ENCODE assay signal across 1 cellular context in genomic region chrX:136909119-136909705, GRCh38.
TF ChIP-seq lines count a peak whose summit lies in the region.

No MANE protein-coding gene starts in this region.

TF ChIP-seq in K562, 482 proteins besides CTCF, POLR2A, EP300 and RAD21 (continued from another document):
- TF ChIP-seq MGA (IDR thresholded peaks at IDR 0.05), result peak; percentile 67
- TF ChIP-seq SNRNP70 (optimal IDR thresholded peaks at IDR 0.05; ENCODE audit: low read depth, low read length), result no peak
- no peak for TF ChIP-seq ELF1 (tag; IDR thresholded peaks at IDR 0.05)
- no peak for TF ChIP-seq CBX2 (IDR thresholded peaks at IDR 0.05; ENCODE audit: insufficient read depth, low read length, poor library complexity, severe bottlenecking)
- peak; percentile 77 for TF ChIP-seq HMBOX1 (IDR thresholded peaks at IDR 0.05)
- no peak for TF ChIP-seq IFI16 (CRISPR knock-in tag; IDR thresholded peaks at IDR 0.05)
- TF ChIP-seq ZZZ3 (IDR thresholded peaks at IDR 0.05), result no peak
- no peak for TF ChIP-seq ZNF146 (CRISPR knock-in tag; IDR thresholded peaks at IDR 0.05; ENCODE audit: unreplicated experiment)
- TF ChIP-seq ZNF217 (CRISPR knock-in tag; IDR thresholded peaks at IDR 0.05), result no peak
- peak in 1 of 2 experiments; percentile 78; a peak in 2 of 4 replicates for TF ChIP-seq MAZ (CRISPR knock-in tag; conservative IDR thresholded peaks at IDR 0.05 in 1 of 2, IDR thresholded peaks at IDR 0.05 in 1 of 2)
- TF ChIP-seq RUNX1 (IDR thresholded peaks at IDR 0.05; ENCODE audit: low read depth), result no peak
- TF ChIP-seq, protein P1, sequence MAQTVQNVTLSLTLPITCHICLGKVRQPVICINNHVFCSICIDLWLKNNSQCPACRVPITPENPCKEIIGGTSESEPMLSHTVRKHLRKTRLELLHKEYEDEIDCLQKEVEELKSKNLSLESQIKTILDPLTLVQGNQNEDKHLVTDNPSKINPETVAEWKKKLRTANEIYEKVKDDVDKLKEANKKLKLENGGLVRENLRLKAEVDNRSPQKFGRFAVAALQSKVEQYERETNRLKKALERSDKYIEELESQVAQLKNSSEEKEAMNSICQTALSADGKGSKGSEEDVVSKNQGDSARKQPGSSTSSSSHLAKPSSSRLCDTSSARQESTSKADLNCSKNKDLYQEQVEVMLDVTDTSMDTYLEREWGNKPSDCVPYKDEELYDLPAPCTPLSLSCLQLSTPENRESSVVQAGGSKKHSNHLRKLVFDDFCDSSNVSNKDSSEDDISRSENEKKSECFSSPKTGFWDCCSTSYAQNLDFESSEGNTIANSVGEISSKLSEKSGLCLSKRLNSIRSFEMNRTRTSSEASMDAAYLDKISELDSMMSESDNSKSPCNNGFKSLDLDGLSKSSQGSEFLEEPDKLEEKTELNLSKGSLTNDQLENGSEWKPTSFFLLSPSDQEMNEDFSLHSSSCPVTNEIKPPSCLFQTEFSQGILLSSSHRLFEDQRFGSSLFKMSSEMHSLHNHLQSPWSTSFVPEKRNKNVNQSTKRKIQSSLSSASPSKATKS (CRISPR knock-in tag; IDR thresholded peaks at IDR 0.05), result no peak
- no peak for TF ChIP-seq RBM17 (IDR thresholded peaks at IDR 0.05; ENCODE audit: borderline replicate concordance, low read depth, low read length)
- no peak for TF ChIP-seq KDM4B (IDR thresholded peaks at IDR 0.05; ENCODE audit: borderline replicate concordance in 2 of 2, low read depth in 1 of 2)
- TF ChIP-seq L3MBTL2 (IDR thresholded peaks at IDR 0.05), result 0 out of 2 replicates have a peak, but pooled peaks have one; percentile 29
- TF ChIP-seq SMC3 (conservative IDR thresholded peaks at IDR 0.05; ENCODE audit: insufficient read depth, low read depth, low read length), result no peak
- peak; percentile 67 for TF ChIP-seq MEIS2 (IDR thresholded peaks at IDR 0.05; ENCODE audit: partially characterized antibody)
- TF ChIP-seq WHSC1 (IDR thresholded peaks at IDR 0.05; ENCODE audit: low read length), result no peak
- no peak for TF ChIP-seq SLC30A9 (CRISPR knock-in tag; IDR thresholded peaks at IDR 0.05)
- TF ChIP-seq MTA1 (IDR thresholded peaks at IDR 0.05; ENCODE audit: borderline replicate concordance), result no peak
- TF ChIP-seq, protein P2, sequence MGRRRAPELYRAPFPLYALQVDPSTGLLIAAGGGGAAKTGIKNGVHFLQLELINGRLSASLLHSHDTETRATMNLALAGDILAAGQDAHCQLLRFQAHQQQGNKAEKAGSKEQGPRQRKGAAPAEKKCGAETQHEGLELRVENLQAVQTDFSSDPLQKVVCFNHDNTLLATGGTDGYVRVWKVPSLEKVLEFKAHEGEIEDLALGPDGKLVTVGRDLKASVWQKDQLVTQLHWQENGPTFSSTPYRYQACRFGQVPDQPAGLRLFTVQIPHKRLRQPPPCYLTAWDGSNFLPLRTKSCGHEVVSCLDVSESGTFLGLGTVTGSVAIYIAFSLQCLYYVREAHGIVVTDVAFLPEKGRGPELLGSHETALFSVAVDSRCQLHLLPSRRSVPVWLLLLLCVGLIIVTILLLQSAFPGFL (CRISPR knock-in tag; IDR thresholded peaks at IDR 0.05), result no peak
- TF ChIP-seq, protein P3, sequence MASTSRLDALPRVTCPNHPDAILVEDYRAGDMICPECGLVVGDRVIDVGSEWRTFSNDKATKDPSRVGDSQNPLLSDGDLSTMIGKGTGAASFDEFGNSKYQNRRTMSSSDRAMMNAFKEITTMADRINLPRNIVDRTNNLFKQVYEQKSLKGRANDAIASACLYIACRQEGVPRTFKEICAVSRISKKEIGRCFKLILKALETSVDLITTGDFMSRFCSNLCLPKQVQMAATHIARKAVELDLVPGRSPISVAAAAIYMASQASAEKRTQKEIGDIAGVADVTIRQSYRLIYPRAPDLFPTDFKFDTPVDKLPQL (IDR thresholded peaks at IDR 0.05; ENCODE audit: extremely low read depth, insufficient read length), result no peak
